23 cellular contexts compared by ENCODE assay signal in the genomic region with DNA sequence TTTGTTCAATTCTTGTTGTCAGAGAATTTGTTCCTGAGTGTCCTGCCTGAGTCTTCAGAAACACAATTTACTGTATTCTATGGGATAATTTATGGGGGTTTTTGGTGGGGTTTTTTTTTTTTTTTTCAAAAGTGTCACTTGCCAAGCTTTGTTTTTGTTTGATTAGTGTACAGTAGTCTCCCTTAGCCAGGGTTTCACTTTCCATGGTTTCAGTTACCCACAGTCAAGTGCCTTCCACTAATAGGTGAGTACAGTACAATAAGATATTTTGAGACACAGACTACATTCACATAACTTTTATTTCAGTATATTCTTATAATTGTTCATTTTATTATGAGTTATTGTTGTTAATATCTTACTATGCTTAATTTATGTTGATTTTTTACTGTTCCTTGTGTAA.
"Had no signal": no experiment of that assay in that cellular context is flagged by ENCODE, and none has a peak within 500 bp of the region (broad histone marks: within the 10 kb centered on the region; RNA-seq: fewer than 3 reads in every experiment).

No MANE protein-coding gene starts in this region.

- H3K9ac ChIP-seq: parathyroid adenoma had no signal

- FAIRE-seq: kidney had no signal

- H3K4me3 Mint-ChIP-seq: nephron progenitor cell had no signal

- H3K4me3 ChIP-seq: coronary artery, dorsolateral prefrontal cortex, hepatocyte, lung, psoas muscle, tibial artery, upper lobe of left lung, uterus had no signal

- H3K4me1 Mint-ChIP-seq: nephron progenitor cell had no signal

- H3K4me2 ChIP-seq: hepatocyte had no signal

- H3K27ac Mint-ChIP-seq: nephron progenitor cell had no signal

- ATAC-seq: left cardiac atrium, left ventricle myocardium superior, psoas muscle, sciatic nerve had no signal

- H2AFZ ChIP-seq: hepatocyte, parathyroid adenoma had no signal

- H3K27ac ChIP-seq: coronary artery, dorsolateral prefrontal cortex, hepatocyte, parathyroid adenoma, psoas muscle, tibial artery, upper lobe of left lung, uterus had no signal

- H3K27me3 ChIP-seq: dorsolateral prefrontal cortex, hepatocyte, tibial artery, upper lobe of left lung, uterus had no signal

- DNase-seq: dorsolateral prefrontal cortex; effector CD8-positive, alpha-beta T cell; foreskin melanocyte; head of caudate nucleus; kidney; left cardiac atrium; left ventricle myocardium superior; mesenchymal stem cell; midbrain; nephron progenitor cell; psoas muscle; retina; stimulated activated CD4-positive, alpha-beta T cell treated with anti-CD3 and anti-CD28 coated beads, Interleukin-2, amount 100 ng/mL, for 24 hours; stimulated activated CD4-positive, alpha-beta T cell treated with anti-CD3 and anti-CD28 coated beads, Interleukin-4, amount 100 ng/mL, for 4 hours; stimulated activated naive CD4-positive, alpha-beta T cell treated with Interleukin-2 at 50 U/mL for 16 hours; tibial artery; upper lobe of left lung; uterus had no signal

- H3K36me3 ChIP-seq: tibial artery, upper lobe of left lung, uterus had no signal

- H3K9me3 ChIP-seq: psoas muscle, tibial artery, upper lobe of left lung, uterus had no signal

- H3K4me1 ChIP-seq: parathyroid adenoma, psoas muscle, tibial artery, upper lobe of left lung, uterus had no signal

- H3K79me2 ChIP-seq: hepatocyte, parathyroid adenoma had no signal
